ENCODE assay signal across 1 cellular context in the genomic region with DNA sequence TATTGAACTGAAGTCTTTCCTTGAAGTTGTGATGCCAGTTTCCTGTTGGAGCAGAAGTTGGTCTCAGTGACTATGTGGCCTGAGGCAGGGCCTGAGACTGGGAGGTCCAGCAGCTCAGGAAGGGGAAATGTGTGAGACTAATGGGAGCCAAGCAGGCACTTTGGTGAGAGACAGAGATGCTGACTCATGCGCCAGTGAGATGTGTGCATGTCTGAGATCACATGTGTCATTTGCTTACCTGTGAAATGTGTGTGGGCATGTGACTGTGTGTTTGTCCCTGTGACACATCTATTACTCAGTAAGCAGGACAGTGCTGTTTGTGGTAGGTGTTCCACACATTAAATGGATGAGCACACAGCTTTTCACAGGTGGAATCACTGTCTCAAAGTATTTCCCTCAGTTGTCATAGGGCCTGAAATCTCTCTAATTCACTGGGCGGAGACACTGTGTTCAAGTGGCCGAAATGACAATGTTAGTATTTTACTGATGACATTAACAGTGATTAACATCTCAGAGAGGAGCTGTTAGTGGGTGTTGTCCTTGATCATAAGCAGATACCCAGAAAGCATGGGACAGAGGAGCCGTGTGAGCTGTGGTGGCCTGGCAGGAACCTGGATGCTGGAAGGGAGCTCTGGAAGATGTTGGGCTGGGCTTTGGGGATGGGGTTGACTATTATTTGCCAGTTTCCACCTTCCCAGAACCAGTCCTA.
TF ChIP-seq lines count a peak whose summit lies in the region.

No MANE protein-coding gene starts in this region.

TF ChIP-seq in K562, 482 proteins besides CTCF, POLR2A, EP300 and RAD21 (continued from another document and continues in another):
- TF ChIP-seq, protein P1, sequence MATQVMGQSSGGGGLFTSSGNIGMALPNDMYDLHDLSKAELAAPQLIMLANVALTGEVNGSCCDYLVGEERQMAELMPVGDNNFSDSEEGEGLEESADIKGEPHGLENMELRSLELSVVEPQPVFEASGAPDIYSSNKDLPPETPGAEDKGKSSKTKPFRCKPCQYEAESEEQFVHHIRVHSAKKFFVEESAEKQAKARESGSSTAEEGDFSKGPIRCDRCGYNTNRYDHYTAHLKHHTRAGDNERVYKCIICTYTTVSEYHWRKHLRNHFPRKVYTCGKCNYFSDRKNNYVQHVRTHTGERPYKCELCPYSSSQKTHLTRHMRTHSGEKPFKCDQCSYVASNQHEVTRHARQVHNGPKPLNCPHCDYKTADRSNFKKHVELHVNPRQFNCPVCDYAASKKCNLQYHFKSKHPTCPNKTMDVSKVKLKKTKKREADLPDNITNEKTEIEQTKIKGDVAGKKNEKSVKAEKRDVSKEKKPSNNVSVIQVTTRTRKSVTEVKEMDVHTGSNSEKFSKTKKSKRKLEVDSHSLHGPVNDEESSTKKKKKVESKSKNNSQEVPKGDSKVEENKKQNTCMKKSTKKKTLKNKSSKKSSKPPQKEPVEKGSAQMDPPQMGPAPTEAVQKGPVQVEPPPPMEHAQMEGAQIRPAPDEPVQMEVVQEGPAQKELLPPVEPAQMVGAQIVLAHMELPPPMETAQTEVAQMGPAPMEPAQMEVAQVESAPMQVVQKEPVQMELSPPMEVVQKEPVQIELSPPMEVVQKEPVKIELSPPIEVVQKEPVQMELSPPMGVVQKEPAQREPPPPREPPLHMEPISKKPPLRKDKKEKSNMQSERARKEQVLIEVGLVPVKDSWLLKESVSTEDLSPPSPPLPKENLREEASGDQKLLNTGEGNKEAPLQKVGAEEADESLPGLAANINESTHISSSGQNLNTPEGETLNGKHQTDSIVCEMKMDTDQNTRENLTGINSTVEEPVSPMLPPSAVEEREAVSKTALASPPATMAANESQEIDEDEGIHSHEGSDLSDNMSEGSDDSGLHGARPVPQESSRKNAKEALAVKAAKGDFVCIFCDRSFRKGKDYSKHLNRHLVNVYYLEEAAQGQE (CRISPR knock-in tag; IDR thresholded peaks at IDR 0.05; ENCODE audit: low read depth): no peak
- TF ChIP-seq, protein P2, sequence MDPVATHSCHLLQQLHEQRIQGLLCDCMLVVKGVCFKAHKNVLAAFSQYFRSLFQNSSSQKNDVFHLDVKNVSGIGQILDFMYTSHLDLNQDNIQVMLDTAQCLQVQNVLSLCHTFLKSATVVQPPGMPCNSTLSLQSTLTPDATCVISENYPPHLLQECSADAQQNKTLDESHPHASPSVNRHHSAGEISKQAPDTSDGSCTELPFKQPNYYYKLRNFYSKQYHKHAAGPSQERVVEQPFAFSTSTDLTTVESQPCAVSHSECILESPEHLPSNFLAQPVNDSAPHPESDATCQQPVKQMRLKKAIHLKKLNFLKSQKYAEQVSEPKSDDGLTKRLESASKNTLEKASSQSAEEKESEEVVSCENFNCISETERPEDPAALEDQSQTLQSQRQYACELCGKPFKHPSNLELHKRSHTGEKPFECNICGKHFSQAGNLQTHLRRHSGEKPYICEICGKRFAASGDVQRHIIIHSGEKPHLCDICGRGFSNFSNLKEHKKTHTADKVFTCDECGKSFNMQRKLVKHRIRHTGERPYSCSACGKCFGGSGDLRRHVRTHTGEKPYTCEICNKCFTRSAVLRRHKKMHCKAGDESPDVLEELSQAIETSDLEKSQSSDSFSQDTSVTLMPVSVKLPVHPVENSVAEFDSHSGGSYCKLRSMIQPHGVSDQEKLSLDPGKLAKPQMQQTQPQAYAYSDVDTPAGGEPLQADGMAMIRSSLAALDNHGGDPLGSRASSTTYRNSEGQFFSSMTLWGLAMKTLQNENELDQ (CRISPR knock-in tag; IDR thresholded peaks at IDR 0.05; ENCODE audit: borderline replicate concordance): no peak
- TF ChIP-seq TCFL5 (CRISPR knock-in tag; conservative IDR thresholded peaks at IDR 0.05) (no peak), CBFB (CRISPR knock-in tag; IDR thresholded peaks at IDR 0.05) (no peak), ZNF696 (CRISPR knock-in tag; conservative IDR thresholded peaks at IDR 0.05) (no peak), CREB1 (IDR thresholded peaks at IDR 0.05) (no peak), CREB1 (CRISPR knock-in tag; IDR thresholded peaks at IDR 0.05) (peak; percentile 24; the same call in 1 of the 2 replicates), RAD51 (IDR thresholded peaks at IDR 0.05; ENCODE audit: borderline replicate concordance, low read depth) (peak; percentile 69), OTX1 (CRISPR knock-in tag; IDR thresholded peaks at IDR 0.05) (no peak), GATAD2B (IDR thresholded peaks at IDR 0.05; ENCODE audit: borderline replicate concordance) (no peak), ATF7 (IDR thresholded peaks at IDR 0.05) (0 out of 2 replicates have a peak, but pooled peaks have one; percentile 19), TAF1 (IDR thresholded peaks at IDR 0.05; ENCODE audit: control insufficient read depth, extremely low read depth, insufficient read depth, low read length, severe bottlenecking) (no peak), YBX1 (IDR thresholded peaks at IDR 0.05) (no peak), CSDE1 (IDR thresholded peaks at IDR 0.05) (no peak), ARNT (IDR thresholded peaks at IDR 0.05) (no peak), CC2D1A (IDR thresholded peaks at IDR 0.05) (no peak), TRIM24 (IDR thresholded peaks at IDR 0.05) (no peak), CBX5 (IDR thresholded peaks at IDR 0.05; ENCODE audit: borderline replicate concordance, low read depth) (no peak), MCM2 (IDR thresholded peaks at IDR 0.05; ENCODE audit: low read depth) (no peak), KLF13 (tag; IDR thresholded peaks at IDR 0.05; ENCODE audit: borderline replicate concordance, low read depth) (no peak), ELF2 (CRISPR knock-in tag; IDR thresholded peaks at IDR 0.05) (no peak), ZNF41 (CRISPR knock-in tag; conservative IDR thresholded peaks at IDR 0.05) (no peak), RNF2 (IDR thresholded peaks at IDR 0.05) (no peak), MYC (IDR thresholded peaks at IDR 0.05; ENCODE audit: low read depth, low read length) (no peak), MYC (CRISPR knock-in tag; IDR thresholded peaks at IDR 0.05; ENCODE audit: borderline replicate concordance, low read depth) (no peak), ESRRA (IDR thresholded peaks at IDR 0.05; ENCODE audit: borderline replicate concordance, low read depth) (no peak), FOXA3 (CRISPR knock-in tag; conservative IDR thresholded peaks at IDR 0.05 in 1 of 2, IDR thresholded peaks at IDR 0.05 in 1 of 2) (no peak), ZNF354B (CRISPR knock-in tag; IDR thresholded peaks at IDR 0.05) (no peak), ZZZ3 (IDR thresholded peaks at IDR 0.05) (no peak), SUPT5H (IDR thresholded peaks at IDR 0.05) (no peak), TOE1 (IDR thresholded peaks at IDR 0.05; ENCODE audit: borderline replicate concordance) (peak; percentile 65), TOE1 (CRISPR knock-in tag; IDR thresholded peaks at IDR 0.05; ENCODE audit: borderline replicate concordance, low read depth) (no peak), RBM25 (IDR thresholded peaks at IDR 0.05; ENCODE audit: low read depth, low read length, severe bottlenecking) (no peak), SREBF1 (IDR thresholded peaks at IDR 0.05; ENCODE audit: borderline replicate concordance, low read depth, low read length) (no peak), C11orf30 (IDR thresholded peaks at IDR 0.05; ENCODE audit: low read depth) (peak; percentile 95), ZNF780A (CRISPR knock-in tag; IDR thresholded peaks at IDR 0.05) (no peak), BRF1 (IDR thresholded peaks at IDR 0.05; ENCODE audit: borderline replicate concordance, extremely low read depth, insufficient read length) (no peak), TRIM28 (IDR thresholded peaks at IDR 0.05) (no peak), ZNF282 (CRISPR knock-in tag; IDR thresholded peaks at IDR 0.05) (no peak), RCOR1 (IDR thresholded peaks at IDR 0.05; ENCODE audit: borderline replicate concordance in 1 of 2, low read depth in 2 of 2, low read length in 2 of 2) (peak in 1 of 2 experiments; percentile 18; a peak in 1 of 4 replicates), HDAC3 (IDR thresholded peaks at IDR 0.05; ENCODE audit: borderline replicate concordance, partially characterized antibody) (no peak), ZNF165 (CRISPR knock-in tag; IDR thresholded peaks at IDR 0.05; ENCODE audit: borderline replicate concordance) (no peak), SREBF2 (CRISPR knock-in tag; IDR thresholded peaks at IDR 0.05) (no peak), ERF (CRISPR knock-in tag; IDR thresholded peaks at IDR 0.05) (no peak)
- TF ChIP-seq, protein P3, sequence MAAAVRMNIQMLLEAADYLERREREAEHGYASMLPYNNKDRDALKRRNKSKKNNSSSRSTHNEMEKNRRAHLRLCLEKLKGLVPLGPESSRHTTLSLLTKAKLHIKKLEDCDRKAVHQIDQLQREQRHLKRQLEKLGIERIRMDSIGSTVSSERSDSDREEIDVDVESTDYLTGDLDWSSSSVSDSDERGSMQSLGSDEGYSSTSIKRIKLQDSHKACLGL (CRISPR knock-in tag; IDR thresholded peaks at IDR 0.05; ENCODE audit: borderline replicate concordance, poor library complexity, severe bottlenecking): no peak
- TF ChIP-seq, protein P4, sequence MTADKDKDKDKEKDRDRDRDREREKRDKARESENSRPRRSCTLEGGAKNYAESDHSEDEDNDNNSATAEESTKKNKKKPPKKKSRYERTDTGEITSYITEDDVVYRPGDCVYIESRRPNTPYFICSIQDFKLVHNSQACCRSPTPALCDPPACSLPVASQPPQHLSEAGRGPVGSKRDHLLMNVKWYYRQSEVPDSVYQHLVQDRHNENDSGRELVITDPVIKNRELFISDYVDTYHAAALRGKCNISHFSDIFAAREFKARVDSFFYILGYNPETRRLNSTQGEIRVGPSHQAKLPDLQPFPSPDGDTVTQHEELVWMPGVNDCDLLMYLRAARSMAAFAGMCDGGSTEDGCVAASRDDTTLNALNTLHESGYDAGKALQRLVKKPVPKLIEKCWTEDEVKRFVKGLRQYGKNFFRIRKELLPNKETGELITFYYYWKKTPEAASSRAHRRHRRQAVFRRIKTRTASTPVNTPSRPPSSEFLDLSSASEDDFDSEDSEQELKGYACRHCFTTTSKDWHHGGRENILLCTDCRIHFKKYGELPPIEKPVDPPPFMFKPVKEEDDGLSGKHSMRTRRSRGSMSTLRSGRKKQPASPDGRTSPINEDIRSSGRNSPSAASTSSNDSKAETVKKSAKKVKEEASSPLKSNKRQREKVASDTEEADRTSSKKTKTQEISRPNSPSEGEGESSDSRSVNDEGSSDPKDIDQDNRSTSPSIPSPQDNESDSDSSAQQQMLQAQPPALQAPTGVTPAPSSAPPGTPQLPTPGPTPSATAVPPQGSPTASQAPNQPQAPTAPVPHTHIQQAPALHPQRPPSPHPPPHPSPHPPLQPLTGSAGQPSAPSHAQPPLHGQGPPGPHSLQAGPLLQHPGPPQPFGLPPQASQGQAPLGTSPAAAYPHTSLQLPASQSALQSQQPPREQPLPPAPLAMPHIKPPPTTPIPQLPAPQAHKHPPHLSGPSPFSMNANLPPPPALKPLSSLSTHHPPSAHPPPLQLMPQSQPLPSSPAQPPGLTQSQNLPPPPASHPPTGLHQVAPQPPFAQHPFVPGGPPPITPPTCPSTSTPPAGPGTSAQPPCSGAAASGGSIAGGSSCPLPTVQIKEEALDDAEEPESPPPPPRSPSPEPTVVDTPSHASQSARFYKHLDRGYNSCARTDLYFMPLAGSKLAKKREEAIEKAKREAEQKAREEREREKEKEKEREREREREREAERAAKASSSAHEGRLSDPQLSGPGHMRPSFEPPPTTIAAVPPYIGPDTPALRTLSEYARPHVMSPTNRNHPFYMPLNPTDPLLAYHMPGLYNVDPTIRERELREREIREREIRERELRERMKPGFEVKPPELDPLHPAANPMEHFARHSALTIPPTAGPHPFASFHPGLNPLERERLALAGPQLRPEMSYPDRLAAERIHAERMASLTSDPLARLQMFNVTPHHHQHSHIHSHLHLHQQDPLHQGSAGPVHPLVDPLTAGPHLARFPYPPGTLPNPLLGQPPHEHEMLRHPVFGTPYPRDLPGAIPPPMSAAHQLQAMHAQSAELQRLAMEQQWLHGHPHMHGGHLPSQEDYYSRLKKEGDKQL (CRISPR knock-in tag; IDR thresholded peaks at IDR 0.05; ENCODE audit: borderline replicate concordance): no peak
- TF ChIP-seq, protein P5, sequence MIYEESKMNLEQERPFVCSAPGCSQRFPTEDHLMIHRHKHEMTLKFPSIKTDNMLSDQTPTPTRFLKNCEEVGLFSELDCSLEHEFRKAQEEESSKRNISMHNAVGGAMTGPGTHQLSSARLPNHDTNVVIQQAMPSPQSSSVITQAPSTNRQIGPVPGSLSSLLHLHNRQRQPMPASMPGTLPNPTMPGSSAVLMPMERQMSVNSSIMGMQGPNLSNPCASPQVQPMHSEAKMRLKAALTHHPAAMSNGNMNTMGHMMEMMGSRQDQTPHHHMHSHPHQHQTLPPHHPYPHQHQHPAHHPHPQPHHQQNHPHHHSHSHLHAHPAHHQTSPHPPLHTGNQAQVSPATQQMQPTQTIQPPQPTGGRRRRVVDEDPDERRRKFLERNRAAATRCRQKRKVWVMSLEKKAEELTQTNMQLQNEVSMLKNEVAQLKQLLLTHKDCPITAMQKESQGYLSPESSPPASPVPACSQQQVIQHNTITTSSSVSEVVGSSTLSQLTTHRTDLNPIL (CRISPR knock-in tag; IDR thresholded peaks at IDR 0.05): no peak
- TF ChIP-seq, protein P6, sequence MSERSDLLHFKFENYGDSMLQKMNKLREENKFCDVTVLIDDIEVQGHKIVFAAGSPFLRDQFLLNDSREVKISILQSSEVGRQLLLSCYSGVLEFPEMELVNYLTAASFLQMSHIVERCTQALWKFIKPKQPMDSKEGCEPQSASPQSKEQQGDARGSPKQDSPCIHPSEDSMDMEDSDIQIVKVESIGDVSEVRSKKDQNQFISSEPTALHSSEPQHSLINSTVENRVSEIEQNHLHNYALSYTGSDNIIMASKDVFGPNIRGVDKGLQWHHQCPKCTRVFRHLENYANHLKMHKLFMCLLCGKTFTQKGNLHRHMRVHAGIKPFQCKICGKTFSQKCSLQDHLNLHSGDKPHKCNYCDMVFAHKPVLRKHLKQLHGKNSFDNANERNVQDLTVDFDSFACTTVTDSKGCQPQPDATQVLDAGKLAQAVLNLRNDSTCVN (CRISPR knock-in tag; IDR thresholded peaks at IDR 0.05): no peak
- TF ChIP-seq, protein P7, sequence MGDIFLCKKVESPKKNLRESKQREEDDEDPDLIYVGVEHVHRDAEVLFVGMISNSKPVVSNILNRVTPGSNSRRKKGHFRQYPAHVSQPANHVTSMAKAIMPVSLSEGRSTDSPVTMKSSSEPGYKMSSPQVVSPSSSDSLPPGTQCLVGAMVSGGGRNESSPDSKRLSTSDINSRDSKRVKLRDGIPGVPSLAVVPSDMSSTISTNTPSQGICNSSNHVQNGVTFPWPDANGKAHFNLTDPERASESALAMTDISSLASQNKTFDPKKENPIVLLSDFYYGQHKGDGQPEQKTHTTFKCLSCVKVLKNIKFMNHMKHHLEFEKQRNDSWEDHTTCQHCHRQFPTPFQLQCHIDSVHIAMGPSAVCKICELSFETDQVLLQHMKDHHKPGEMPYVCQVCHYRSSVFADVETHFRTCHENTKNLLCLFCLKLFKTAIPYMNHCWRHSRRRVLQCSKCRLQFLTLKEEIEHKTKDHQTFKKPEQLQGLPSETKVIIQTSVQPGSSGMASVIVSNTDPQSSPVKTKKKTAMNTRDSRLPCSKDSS (IDR thresholded peaks at IDR 0.05; ENCODE audit: low read depth, partially characterized antibody): no peak
